Comparison of ENCODE assay signal across 8 cellular contexts in genomic region chr10:69237528-69238159, GRCh38. TPM values are rescaled to one million over a fixed set of nuclear protein-coding genes. Genes with fewer than 3 reads are reported as not detected.
DNase-seq lines count a peak whose midpoint lies in the region; ATAC-seq, FAIRE-seq and TF ChIP-seq lines count a peak whose summit lies in the region.

No MANE protein-coding gene starts in this region.

- H3K27ac ChIP-seq in ascending aorta = no peak overlapping the region

- peak; percentile 90 for FAIRE-seq in GM12891 (lab: Jason Lieb, UNC)

- no peaks in the 10 kb centered on the region for H3K27me3 ChIP-seq in ascending aorta

- peaks cover 3 to 13% of the 10 kb centered on the region in 2 donors for H3K4me1 ChIP-seq in ascending aorta

- TF ChIP-seq POLR2A in GM12891 (IDR thresholded peaks at IDR 0.05; ENCODE audit: low read depth, low read length) = no peak

- ATAC-seq in HG02678 (IDR thresholded peaks at IDR 0.05; ENCODE audit: unreplicated experiment) (peak; percentile 91), HG03520 (IDR thresholded peaks at IDR 0.05; ENCODE audit: unreplicated experiment) (no peak)

- no peaks in the 10 kb centered on the region for H3K9me3 ChIP-seq in ascending aorta

- DNase-seq in GM12891 (ENCODE audit: insufficient read length, low spot score) (peak; percentile 69), NCI-H146 treated with DMSO at 0.1 percent for 48 hours (lab: John Stamatoyannopoulos, UW; ENCODE audit: unreplicated experiment) (peak; percentile 60), T1000 (lab: John Stamatoyannopoulos, UW) (peak; percentile 84), ascending aorta (ENCODE audit: low spot score in 2 of 2) (peak; percentile 40 to 90), hepatic stellate cell (ENCODE audit: low spot score) (peak; percentile 85), skeletal muscle cell (ENCODE audit: low read depth) (peak; percentile 31)

- TF ChIP-seq CTCF in ascending aorta (IDR thresholded peaks at IDR 0.05) = peak; percentile 89 to 95 (median 91)

- no peaks in the 10 kb centered on the region for H3K36me3 ChIP-seq in ascending aorta

- intact Hi-C loops in ascending aorta (cut with DNase I) = loop anchor here (1.0 to 5.0 kb wide), 5 partner anchors 81 to 271 kb away; no protein-coding TSS in a partner anchor

- H3K4me3 ChIP-seq in ascending aorta (no peak overlapping the region), skeletal muscle cell (ENCODE audit: low read depth, low read length) (no peak overlapping the region)

TF ChIP-seq in GM12891, 5 proteins besides CTCF, POLR2A, EP300 and RAD21:
- TF ChIP-seq SPI1 (IDR thresholded peaks at IDR 0.05; ENCODE audit: low read depth, low read length) = no peak
- no peak for TF ChIP-seq TAF1 (IDR thresholded peaks at IDR 0.05; ENCODE audit: low read depth, low read length)
- TF ChIP-seq POU2F2 (IDR thresholded peaks at IDR 0.05; ENCODE audit: low read depth, low read length) = no peak
- TF ChIP-seq POLR2AphosphoS5 (IDR thresholded peaks at IDR 0.05; ENCODE audit: low read depth, low read length) = no peak
- TF ChIP-seq PAX5 (IDR thresholded peaks at IDR 0.05; ENCODE audit: insufficient read depth, low read length, severe bottlenecking) = no peak

RNA-seq across cellular contexts. Expression of gene HKDC1, which starts 17.5 kb away (rescaled TPM):
- polyA plus RNA-seq in GM12891 (2012; ENCODE audit: low read depth, missing spikeins) = 0.06 TPM
- not detected for total RNA-seq in ascending aorta

RNA-seq across cellular contexts. Expression of gene HK1, which starts 40.7 kb away (rescaled TPM):
- 85.5 TPM for polyA plus RNA-seq in GM12891 (2012; ENCODE audit: low read depth, missing spikeins)
- total RNA-seq in ascending aorta = 128 TPM

RNA-seq across cellular contexts. Expression of gene SUPV3L1, which starts 57.6 kb away (rescaled TPM):
- 26.3 TPM for polyA plus RNA-seq in GM12891 (2012; ENCODE audit: low read depth, missing spikeins)
- 4.6 TPM for total RNA-seq in ascending aorta

Comparison
In these comparisons a context has a peak if more than half of its experiments do, and no peak if none do; other contexts are left out.
1. DNase-seq: peak in every context shown above with its lines; median percentile 85 in hepatic stellate cell; 84 in T1000; 69 in GM12891; 65 in ascending aorta; 60 in NCI-H146 treated with DMSO at 0.1 percent for 48 hours; 31 in skeletal muscle cell.